In the genomic region with DNA sequence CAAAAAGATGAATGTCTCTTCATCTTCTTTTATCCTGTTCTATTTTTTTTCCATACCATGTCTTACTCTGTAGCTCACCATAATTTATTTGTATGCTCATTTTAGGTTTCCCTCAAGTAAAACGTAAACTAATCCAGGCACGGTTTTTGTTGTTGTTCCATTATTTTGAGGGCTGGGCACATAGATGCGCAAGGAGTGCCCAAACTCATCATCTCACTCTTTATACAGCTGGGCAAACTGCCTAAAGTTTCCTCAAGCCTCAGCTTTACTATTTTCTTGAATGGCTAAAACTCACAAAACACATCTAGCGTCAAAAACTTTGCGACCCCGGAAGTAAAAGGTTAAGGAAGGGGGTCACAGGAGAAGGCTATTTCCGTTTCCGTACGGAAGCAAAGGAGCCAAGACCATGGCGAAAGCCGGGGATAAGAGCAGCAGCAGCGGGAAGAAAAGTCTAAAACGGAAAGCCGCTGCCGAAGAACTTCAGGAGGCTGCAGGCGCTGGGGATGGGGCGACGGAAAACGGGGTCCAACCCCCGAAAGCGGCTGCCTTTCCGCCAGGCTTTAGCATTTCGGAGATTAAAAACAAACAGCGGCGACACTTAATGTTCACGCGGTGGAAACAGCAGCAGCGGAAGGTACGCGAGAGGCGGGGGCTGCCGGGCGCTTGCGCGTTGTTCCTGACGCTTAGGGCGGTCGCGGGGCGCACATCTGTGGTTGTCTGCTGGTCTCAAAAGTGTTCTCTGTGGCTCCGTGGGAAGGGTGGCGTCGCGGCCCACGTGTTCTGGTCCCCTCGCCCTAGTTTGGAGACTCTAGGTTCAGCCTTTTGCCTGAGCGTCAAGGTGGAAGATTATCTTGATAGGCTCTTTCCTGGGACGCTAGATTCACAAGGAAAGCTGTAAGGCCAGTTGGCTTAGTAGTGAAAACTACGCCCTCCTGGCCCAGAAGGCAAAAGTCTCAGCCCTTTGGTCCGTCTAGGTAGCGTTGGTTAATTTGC, we compare ENCODE assay signal across 1 cellular context.
TF ChIP-seq lines count a peak whose summit lies in the region.

A gene with protein sequence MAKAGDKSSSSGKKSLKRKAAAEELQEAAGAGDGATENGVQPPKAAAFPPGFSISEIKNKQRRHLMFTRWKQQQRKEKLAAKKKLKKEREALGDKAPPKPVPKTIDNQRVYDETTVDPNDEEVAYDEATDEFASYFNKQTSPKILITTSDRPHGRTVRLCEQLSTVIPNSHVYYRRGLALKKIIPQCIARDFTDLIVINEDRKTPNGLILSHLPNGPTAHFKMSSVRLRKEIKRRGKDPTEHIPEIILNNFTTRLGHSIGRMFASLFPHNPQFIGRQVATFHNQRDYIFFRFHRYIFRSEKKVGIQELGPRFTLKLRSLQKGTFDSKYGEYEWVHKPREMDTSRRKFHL (plus strand): TSS at position 391 of the 993 bp plus-strand sequence. CDS start 16 bp downstream, at position 407.

TF ChIP-seq in HepG2, 621 proteins besides CTCF, POLR2A, EP300 and RAD21 (continued from another document and continues in another):
- TF ChIP-seq, protein P1, sequence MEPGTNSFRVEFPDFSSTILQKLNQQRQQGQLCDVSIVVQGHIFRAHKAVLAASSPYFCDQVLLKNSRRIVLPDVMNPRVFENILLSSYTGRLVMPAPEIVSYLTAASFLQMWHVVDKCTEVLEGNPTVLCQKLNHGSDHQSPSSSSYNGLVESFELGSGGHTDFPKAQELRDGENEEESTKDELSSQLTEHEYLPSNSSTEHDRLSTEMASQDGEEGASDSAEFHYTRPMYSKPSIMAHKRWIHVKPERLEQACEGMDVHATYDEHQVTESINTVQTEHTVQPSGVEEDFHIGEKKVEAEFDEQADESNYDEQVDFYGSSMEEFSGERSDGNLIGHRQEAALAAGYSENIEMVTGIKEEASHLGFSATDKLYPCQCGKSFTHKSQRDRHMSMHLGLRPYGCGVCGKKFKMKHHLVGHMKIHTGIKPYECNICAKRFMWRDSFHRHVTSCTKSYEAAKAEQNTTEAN (CRISPR knock-in tag; conservative IDR thresholded peaks at IDR 0.05) = no peak
- 0 out of 2 replicates have a peak, but pooled peaks have one; percentile 6 for TF ChIP-seq NFYB (CRISPR knock-in tag; IDR thresholded peaks at IDR 0.05)
- TF ChIP-seq JDP2 (CRISPR knock-in tag; IDR thresholded peaks at IDR 0.05; ENCODE audit: borderline replicate concordance) = no peak
- no peak for TF ChIP-seq SP2 (CRISPR knock-in tag; IDR thresholded peaks at IDR 0.05)
- TF ChIP-seq, protein P2, sequence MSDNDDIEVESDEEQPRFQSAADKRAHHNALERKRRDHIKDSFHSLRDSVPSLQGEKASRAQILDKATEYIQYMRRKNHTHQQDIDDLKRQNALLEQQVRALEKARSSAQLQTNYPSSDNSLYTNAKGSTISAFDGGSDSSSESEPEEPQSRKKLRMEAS (IDR thresholded peaks at IDR 0.05) = peak; percentile 70
- no peak for TF ChIP-seq HOXA7 (CRISPR knock-in tag; IDR thresholded peaks at IDR 0.05)
- no peak for TF ChIP-seq BRCA1 (CRISPR knock-in tag; IDR thresholded peaks at IDR 0.05)
- peak; percentile 57; the same call in 1 of the 2 replicates for TF ChIP-seq ZBTB8A (CRISPR knock-in tag; IDR thresholded peaks at IDR 0.05; ENCODE audit: borderline replicate concordance, low read depth)
- TF ChIP-seq, protein P3, sequence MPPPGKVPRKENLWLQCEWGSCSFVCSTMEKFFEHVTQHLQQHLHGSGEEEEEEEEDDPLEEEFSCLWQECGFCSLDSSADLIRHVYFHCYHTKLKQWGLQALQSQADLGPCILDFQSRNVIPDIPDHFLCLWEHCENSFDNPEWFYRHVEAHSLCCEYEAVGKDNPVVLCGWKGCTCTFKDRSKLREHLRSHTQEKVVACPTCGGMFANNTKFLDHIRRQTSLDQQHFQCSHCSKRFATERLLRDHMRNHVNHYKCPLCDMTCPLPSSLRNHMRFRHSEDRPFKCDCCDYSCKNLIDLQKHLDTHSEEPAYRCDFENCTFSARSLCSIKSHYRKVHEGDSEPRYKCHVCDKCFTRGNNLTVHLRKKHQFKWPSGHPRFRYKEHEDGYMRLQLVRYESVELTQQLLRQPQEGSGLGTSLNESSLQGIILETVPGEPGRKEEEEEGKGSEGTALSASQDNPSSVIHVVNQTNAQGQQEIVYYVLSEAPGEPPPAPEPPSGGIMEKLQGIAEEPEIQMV (CRISPR knock-in tag; IDR thresholded peaks at IDR 0.05; ENCODE audit: low read depth) = no peak
- TF ChIP-seq BRD4 (CRISPR knock-in tag; IDR thresholded peaks at IDR 0.05) = peak; percentile 66; the same call in 1 of the 2 replicates
- peak; percentile 82; the same call in 1 of the 2 replicates for TF ChIP-seq KDM2A (CRISPR knock-in tag; IDR thresholded peaks at IDR 0.05; ENCODE audit: borderline replicate concordance, low read depth)
- TF ChIP-seq, protein P4, sequence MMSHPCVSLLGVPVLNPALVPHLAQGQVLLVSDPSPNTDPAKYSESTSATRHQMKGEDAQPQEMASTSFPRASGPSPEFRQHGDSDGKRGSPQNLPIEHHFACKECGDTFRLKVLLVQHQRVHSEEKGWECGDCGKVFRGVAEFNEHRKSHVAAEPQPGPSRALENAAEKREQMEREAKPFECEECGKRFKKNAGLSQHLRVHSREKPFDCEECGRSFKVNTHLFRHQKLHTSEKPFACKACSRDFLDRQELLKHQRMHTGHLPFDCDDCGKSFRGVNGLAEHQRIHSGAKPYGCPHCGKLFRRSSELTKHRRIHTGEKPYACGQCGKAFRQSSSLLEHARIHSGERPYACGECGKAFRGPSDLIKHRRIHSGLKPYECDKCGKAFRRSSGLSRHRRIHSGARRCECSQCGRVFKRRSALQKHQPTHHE (CRISPR knock-in tag; IDR thresholded peaks at IDR 0.05; ENCODE audit: borderline replicate concordance) = 0 out of 2 replicates have a peak, but pooled peaks have one; percentile 73
- 0 out of 2 replicates have a peak, but pooled peaks have one; percentile 30 for TF ChIP-seq NCOR1 (IDR thresholded peaks at IDR 0.05; ENCODE audit: borderline replicate concordance, low read length)
- TF ChIP-seq, protein P5, sequence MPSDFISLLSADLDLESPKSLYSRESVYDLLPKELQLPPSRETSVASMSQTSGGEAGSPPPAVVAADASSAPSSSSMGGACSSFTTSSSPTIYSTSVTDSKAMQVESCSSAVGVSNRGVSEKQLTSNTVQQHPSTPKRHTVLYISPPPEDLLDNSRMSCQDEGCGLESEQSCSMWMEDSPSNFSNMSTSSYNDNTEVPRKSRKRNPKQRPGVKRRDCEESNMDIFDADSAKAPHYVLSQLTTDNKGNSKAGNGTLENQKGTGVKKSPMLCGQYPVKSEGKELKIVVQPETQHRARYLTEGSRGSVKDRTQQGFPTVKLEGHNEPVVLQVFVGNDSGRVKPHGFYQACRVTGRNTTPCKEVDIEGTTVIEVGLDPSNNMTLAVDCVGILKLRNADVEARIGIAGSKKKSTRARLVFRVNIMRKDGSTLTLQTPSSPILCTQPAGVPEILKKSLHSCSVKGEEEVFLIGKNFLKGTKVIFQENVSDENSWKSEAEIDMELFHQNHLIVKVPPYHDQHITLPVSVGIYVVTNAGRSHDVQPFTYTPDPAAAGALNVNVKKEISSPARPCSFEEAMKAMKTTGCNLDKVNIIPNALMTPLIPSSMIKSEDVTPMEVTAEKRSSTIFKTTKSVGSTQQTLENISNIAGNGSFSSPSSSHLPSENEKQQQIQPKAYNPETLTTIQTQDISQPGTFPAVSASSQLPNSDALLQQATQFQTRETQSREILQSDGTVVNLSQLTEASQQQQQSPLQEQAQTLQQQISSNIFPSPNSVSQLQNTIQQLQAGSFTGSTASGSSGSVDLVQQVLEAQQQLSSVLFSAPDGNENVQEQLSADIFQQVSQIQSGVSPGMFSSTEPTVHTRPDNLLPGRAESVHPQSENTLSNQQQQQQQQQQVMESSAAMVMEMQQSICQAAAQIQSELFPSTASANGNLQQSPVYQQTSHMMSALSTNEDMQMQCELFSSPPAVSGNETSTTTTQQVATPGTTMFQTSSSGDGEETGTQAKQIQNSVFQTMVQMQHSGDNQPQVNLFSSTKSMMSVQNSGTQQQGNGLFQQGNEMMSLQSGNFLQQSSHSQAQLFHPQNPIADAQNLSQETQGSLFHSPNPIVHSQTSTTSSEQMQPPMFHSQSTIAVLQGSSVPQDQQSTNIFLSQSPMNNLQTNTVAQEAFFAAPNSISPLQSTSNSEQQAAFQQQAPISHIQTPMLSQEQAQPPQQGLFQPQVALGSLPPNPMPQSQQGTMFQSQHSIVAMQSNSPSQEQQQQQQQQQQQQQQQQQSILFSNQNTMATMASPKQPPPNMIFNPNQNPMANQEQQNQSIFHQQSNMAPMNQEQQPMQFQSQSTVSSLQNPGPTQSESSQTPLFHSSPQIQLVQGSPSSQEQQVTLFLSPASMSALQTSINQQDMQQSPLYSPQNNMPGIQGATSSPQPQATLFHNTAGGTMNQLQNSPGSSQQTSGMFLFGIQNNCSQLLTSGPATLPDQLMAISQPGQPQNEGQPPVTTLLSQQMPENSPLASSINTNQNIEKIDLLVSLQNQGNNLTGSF (CRISPR knock-in tag; IDR thresholded peaks at IDR 0.05) = 0 out of 2 replicates have a peak, but pooled peaks have one; percentile 51
- no peak for TF ChIP-seq HNRNPH1 (optimal IDR thresholded peaks at IDR 0.05; ENCODE audit: low read depth, low read length)
- TF ChIP-seq ZNF550 (CRISPR knock-in tag; IDR thresholded peaks at IDR 0.05; ENCODE audit: borderline replicate concordance) = no peak
- TF ChIP-seq YEATS4 (CRISPR knock-in tag; IDR thresholded peaks at IDR 0.05; ENCODE audit: borderline replicate concordance) = peak; percentile 91
- no peak for TF ChIP-seq SMAD9 (CRISPR knock-in tag; IDR thresholded peaks at IDR 0.05)
- TF ChIP-seq, protein P6, sequence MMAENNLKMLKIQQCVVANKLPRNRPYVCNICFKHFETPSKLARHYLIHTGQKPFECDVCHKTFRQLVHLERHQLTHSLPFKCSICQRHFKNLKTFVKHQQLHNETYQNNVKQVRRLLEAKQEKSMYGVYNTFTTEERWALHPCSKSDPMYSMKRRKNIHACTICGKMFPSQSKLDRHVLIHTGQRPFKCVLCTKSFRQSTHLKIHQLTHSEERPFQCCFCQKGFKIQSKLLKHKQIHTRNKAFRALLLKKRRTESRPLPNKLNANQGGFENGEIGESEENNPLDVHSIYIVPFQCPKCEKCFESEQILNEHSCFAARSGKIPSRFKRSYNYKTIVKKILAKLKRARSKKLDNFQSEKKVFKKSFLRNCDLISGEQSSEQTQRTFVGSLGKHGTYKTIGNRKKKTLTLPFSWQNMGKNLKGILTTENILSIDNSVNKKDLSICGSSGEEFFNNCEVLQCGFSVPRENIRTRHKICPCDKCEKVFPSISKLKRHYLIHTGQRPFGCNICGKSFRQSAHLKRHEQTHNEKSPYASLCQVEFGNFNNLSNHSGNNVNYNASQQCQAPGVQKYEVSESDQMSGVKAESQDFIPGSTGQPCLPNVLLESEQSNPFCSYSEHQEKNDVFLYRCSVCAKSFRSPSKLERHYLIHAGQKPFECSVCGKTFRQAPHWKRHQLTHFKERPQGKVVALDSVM (CRISPR knock-in tag; IDR thresholded peaks at IDR 0.05) = no peak
- TF ChIP-seq, protein P7, sequence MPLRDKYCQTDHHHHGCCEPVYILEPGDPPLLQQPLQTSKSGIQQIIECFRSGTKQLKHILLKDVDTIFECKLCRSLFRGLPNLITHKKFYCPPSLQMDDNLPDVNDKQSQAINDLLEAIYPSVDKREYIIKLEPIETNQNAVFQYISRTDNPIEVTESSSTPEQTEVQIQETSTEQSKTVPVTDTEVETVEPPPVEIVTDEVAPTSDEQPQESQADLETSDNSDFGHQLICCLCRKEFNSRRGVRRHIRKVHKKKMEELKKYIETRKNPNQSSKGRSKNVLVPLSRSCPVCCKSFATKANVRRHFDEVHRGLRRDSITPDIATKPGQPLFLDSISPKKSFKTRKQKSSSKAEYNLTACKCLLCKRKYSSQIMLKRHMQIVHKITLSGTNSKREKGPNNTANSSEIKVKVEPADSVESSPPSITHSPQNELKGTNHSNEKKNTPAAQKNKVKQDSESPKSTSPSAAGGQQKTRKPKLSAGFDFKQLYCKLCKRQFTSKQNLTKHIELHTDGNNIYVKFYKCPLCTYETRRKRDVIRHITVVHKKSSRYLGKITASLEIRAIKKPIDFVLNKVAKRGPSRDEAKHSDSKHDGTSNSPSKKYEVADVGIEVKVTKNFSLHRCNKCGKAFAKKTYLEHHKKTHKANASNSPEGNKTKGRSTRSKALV (CRISPR knock-in tag; IDR thresholded peaks at IDR 0.05) = 0 out of 2 replicates have a peak, but pooled peaks have one; percentile 33
- TF ChIP-seq, protein P8, sequence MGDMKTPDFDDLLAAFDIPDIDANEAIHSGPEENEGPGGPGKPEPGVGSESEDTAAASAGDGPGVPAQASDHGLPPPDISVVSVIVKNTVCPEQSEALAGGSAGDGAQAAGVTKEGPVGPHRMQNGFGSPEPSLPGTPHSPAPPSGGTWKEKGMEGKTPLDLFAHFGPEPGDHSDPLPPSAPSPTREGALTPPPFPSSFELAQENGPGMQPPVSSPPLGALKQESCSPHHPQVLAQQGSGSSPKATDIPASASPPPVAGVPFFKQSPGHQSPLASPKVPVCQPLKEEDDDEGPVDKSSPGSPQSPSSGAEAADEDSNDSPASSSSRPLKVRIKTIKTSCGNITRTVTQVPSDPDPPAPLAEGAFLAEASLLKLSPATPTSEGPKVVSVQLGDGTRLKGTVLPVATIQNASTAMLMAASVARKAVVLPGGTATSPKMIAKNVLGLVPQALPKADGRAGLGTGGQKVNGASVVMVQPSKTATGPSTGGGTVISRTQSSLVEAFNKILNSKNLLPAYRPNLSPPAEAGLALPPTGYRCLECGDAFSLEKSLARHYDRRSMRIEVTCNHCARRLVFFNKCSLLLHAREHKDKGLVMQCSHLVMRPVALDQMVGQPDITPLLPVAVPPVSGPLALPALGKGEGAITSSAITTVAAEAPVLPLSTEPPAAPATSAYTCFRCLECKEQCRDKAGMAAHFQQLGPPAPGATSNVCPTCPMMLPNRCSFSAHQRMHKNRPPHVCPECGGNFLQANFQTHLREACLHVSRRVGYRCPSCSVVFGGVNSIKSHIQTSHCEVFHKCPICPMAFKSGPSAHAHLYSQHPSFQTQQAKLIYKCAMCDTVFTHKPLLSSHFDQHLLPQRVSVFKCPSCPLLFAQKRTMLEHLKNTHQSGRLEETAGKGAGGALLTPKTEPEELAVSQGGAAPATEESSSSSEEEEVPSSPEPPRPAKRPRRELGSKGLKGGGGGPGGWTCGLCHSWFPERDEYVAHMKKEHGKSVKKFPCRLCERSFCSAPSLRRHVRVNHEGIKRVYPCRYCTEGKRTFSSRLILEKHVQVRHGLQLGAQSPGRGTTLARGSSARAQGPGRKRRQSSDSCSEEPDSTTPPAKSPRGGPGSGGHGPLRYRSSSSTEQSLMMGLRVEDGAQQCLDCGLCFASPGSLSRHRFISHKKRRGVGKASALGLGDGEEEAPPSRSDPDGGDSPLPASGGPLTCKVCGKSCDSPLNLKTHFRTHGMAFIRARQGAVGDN (CRISPR knock-in tag; IDR thresholded peaks at IDR 0.05) = peak; percentile 87
- TF ChIP-seq ZNF121 (CRISPR knock-in tag; IDR thresholded peaks at IDR 0.05) = no peak
- TF ChIP-seq, protein P9, sequence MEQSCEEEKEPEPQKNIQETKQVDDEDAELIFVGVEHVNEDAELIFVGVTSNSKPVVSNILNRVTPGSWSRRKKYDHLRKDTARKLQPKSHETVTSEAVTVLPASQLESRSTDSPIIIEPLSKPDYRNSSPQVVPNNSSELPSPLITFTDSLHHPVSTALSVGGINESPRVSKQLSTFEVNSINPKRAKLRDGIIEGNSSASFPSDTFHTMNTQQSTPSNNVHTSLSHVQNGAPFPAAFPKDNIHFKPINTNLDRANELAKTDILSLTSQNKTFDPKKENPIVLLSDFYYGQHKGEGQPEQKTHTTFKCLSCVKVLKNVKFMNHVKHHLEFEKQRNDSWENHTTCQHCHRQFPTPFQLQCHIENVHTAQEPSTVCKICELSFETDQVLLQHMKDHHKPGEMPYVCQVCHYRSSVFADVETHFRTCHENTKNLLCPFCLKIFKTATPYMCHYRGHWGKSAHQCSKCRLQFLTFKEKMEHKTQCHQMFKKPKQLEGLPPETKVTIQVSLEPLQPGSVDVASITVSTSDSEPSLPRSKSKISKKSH (CRISPR knock-in tag; IDR thresholded peaks at IDR 0.05; ENCODE audit: borderline replicate concordance) = no peak
- TF ChIP-seq ZNF224 (CRISPR knock-in tag; IDR thresholded peaks at IDR 0.05) = 0 out of 2 replicates have a peak, but pooled peaks have one; percentile 35
- TF ChIP-seq ZNF230 (CRISPR knock-in tag; IDR thresholded peaks at IDR 0.05) = 0 out of 2 replicates have a peak, but pooled peaks have one; percentile 63
- peak; percentile 66 for TF ChIP-seq SALL1 (CRISPR knock-in tag; IDR thresholded peaks at IDR 0.05)
- TF ChIP-seq GATAD1 (CRISPR knock-in tag; IDR thresholded peaks at IDR 0.05) = peak; percentile 92
- TF ChIP-seq ZNF891 (CRISPR knock-in tag; IDR thresholded peaks at IDR 0.05) = peak; percentile 76; the same call in 1 of the 2 replicates
